In the genomic region with DNA sequence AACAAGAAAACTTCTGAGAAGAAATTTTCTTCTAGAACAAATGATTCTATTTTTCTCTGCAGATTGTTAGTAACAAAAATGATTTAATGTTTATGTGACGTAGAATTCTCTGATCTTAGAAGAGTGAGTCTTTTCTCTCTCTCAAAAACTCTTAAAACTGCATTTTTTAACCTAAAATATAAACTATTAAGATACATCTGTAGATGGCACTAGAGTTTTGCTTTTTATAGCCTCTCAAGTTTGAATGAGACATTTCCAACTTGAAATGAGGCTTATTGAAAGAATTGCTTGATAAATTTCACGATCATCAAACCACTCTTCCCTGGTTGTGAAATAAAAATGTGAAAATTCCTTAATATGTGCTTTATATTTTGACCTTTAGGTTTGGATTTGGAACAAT, we compare ENCODE assay signal across 1 cellular context.
TF ChIP-seq lines count a peak whose summit lies in the region.

No MANE protein-coding gene starts in this region.

TF ChIP-seq in endothelial cell of umbilical vein, 7 proteins besides CTCF, POLR2A, EP300 and RAD21:
- no peak for TF ChIP-seq EZH2 (IDR thresholded peaks at IDR 0.05; ENCODE audit: borderline replicate concordance, low read depth, low read length, severe bottlenecking)
- TF ChIP-seq, protein P1, sequence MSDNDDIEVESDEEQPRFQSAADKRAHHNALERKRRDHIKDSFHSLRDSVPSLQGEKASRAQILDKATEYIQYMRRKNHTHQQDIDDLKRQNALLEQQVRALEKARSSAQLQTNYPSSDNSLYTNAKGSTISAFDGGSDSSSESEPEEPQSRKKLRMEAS (IDR thresholded peaks at IDR 0.05; ENCODE audit: insufficient read depth, insufficient read length), result no peak
- no peak for TF ChIP-seq POLR2AphosphoS5 (IDR thresholded peaks at IDR 0.05; ENCODE audit: insufficient read depth, low read depth, low read length)
- no peak for TF ChIP-seq FOS (IDR thresholded peaks at IDR 0.05; ENCODE audit: borderline replicate concordance, insufficient read depth, low read length)
- no peak for TF ChIP-seq MYC (IDR thresholded peaks at IDR 0.05; ENCODE audit: low read depth, low read length)
- TF ChIP-seq GATA2 (IDR thresholded peaks at IDR 0.05; ENCODE audit: insufficient read depth, insufficient read length, low read depth, low read length), result no peak
- TF ChIP-seq JUN (IDR thresholded peaks at IDR 0.05; ENCODE audit: borderline replicate concordance, insufficient read depth, insufficient read length, low read depth), result no peak
